ENCODE assay signal across 9 cellular contexts in genomic region chr6:93721386-93722048, GRCh38.
DNase-seq lines count a peak whose midpoint lies in the region; ATAC-seq, FAIRE-seq and TF ChIP-seq lines count a peak whose summit lies in the region.
"Had no signal": no experiment of that assay in that cellular context is flagged by ENCODE, and none has a peak within 500 bp of the region (broad histone marks: within the 10 kb centered on the region; RNA-seq: fewer than 3 reads in every experiment).

No MANE protein-coding gene starts in this region.

- H3K27me3 ChIP-seq in Panc1 (ENCODE audit: control insufficient read depth, insufficient read depth, low read length) = no peaks in the 10 kb centered on the region

- no peak overlapping the region for H3K4me3 Mint-ChIP-seq in stimulated activated memory B cell treated with anti-CD40 and anti-IgM and Interleukin-4, amounts not matched to agents 10 μg/mL and 1 μg/mL and 100 μg/mL, for 72 hours

- no peak for TF ChIP-seq POLR2A in A549 (IDR thresholded peaks at IDR 0.05; ENCODE audit: low read length)

- no peaks in the 10 kb centered on the region for H3K36me3 ChIP-seq in Panc1 (ENCODE audit: control insufficient read depth, insufficient read depth, low read length)

- H3K4me2 ChIP-seq in A549 = no peak overlapping the region

- TF ChIP-seq CTCF in A549 (IDR thresholded peaks at IDR 0.05) (0 out of 3 replicates have a peak, but pooled peaks have one; percentile 9), Panc1 (IDR thresholded peaks at IDR 0.05) (peak; percentile 79)

- TF ChIP-seq EP300 in A549 (IDR thresholded peaks at IDR 0.05) = no peak

- no peak overlapping the region for H3K27ac ChIP-seq in A549
- H3K27ac ChIP-seq in Panc1 (ENCODE audit: low read length) = peak overlapping the region; percentile 63; the same call in 1 of the 2 replicates

- intact Hi-C loops in Panc1 (cut with micrococcal nuclease; ENCODE audit: unreplicated experiment) = loop anchor here (10.0 kb wide), 1 partner anchor 333 kb away; no protein-coding TSS in a partner anchor

- in situ Hi-C loops in Panc1 (cut with HindIII; ENCODE audit: low pct_unique_long_range_greater_than_20kb, low sequenced_read_pairs) = no loop called here

- POLR2A ChIA-PET in A549 (lab: Yijun Ruan, JAX) (no interaction called here), Panc1 (lab: Charles Lee) (no interaction called here)

- no peaks in the 10 kb centered on the region for H3K27me3 Mint-ChIP-seq in stimulated activated memory B cell treated with anti-CD40 and anti-IgM and Interleukin-4, amounts not matched to agents 10 μg/mL and 1 μg/mL and 100 μg/mL, for 72 hours

- H3K9me3 ChIP-seq in A549 = no peaks in the 10 kb centered on the region
- H3K9me3 ChIP-seq in Panc1 (ENCODE audit: control insufficient read depth, insufficient read depth, low read depth, low read length) = peaks cover 2% of the 10 kb centered on the region; the same call in 1 of the 2 replicates

- 31% methylated on average over 3 of the region's 3 CpGs for WGBS in A549 (ENCODE audit: missing lambda C conversion rate)

- no TSS peak for BruUV-seq in Panc1 (replicated peaks; lab: Mats Ljungman, UMichigan)

- DNase-seq in A549 (ENCODE audit: low read depth in 1 of 2, low spot score in 1 of 2) (peak in 1 of 2 experiments; percentile 38), HS-5 (ENCODE audit: low read depth) (peak; percentile 4), Panc1 (ENCODE audit: low read depth, low spot score) (peak; percentile 27), hepatic stellate cell (ENCODE audit: low spot score) (peak; percentile 2), KG1 (lab: John Stamatoyannopoulos, UW) (no peak)
- DNase-seq in effector CD4-positive, alpha-beta T cell = no peak
- DNase-seq in stimulated activated naive CD4-positive, alpha-beta T cell (lab: John Stamatoyannopoulos, UW) = no peak
- DNase-seq: GDM1 had no signal

- CTCF ChIA-PET in A549 (lab: Yijun Ruan, JAX) = no interaction called here
- CTCF ChIA-PET in Panc1 (lab: Charles Lee) = interaction anchor here (0.6 to 0.9 kb wide), 2 partner anchors 330 to 533 kb away, joined by 3 read pairs; no protein-coding TSS in a partner anchor

- TF ChIP-seq RAD21 in A549 (conservative IDR thresholded peaks at IDR 0.05 in 1 of 2, IDR thresholded peaks at IDR 0.05 in 1 of 2) = peak in 1 of 2 experiments; percentile 37; a peak in 1 of 5 replicates

- no peak for FAIRE-seq in A549 (lab: Jason Lieb, UNC)

- H3K36me3 Mint-ChIP-seq in stimulated activated memory B cell treated with anti-CD40 and anti-IgM and Interleukin-4, amounts not matched to agents 10 μg/mL and 1 μg/mL and 100 μg/mL, for 72 hours = no peaks in the 10 kb centered on the region

- no peaks in the 10 kb centered on the region for H3K4me1 Mint-ChIP-seq in stimulated activated memory B cell treated with anti-CD40 and anti-IgM and Interleukin-4, amounts not matched to agents 10 μg/mL and 1 μg/mL and 100 μg/mL, for 72 hours

- H3K4me1 ChIP-seq in A549 = no peaks in the 10 kb centered on the region
- no peaks in the 10 kb centered on the region; the same call in 1 of the 2 replicates for H3K4me1 ChIP-seq in Panc1 (ENCODE audit: control insufficient read depth, insufficient read depth, low read length)

- ATAC-seq in A549 (peak in 1 of 2 experiments; percentile 40; a peak in 2 of 6 replicates), Panc1 (peak; percentile 82)
- ATAC-seq in stimulated activated memory B cell treated with anti-CD40 and anti-IgM and Interleukin-4, amounts not matched to agents 10 μg/mL and 1 μg/mL and 100 μg/mL, for 72 hours = no peak

- no peak overlapping the region for H3K27ac Mint-ChIP-seq in stimulated activated memory B cell treated with anti-CD40 and anti-IgM and Interleukin-4, amounts not matched to agents 10 μg/mL and 1 μg/mL and 100 μg/mL, for 72 hours

- H3K9me3 Mint-ChIP-seq in stimulated activated memory B cell treated with anti-CD40 and anti-IgM and Interleukin-4, amounts not matched to agents 10 μg/mL and 1 μg/mL and 100 μg/mL, for 72 hours = no peaks in the 10 kb centered on the region

- no peak overlapping the region for H3K4me3 ChIP-seq in A549
- H3K4me3 ChIP-seq in Panc1 (ENCODE audit: low read depth in 2 of 2, low read length in 2 of 2) = no peak overlapping the region

TF ChIP-seq in A549, 52 proteins besides CTCF, POLR2A, EP300 and RAD21:
- TF ChIP-seq TP53 (CRISPR knock-in tag; IDR thresholded peaks at IDR 0.05) (no peak), ATOH8 (CRISPR knock-in tag; IDR thresholded peaks at IDR 0.05; ENCODE audit: low read depth) (no peak), JUNB (IDR thresholded peaks at IDR 0.05) (no peak), KDM1A (IDR thresholded peaks at IDR 0.05; ENCODE audit: low read depth) (no peak), CHD2 (IDR thresholded peaks at IDR 0.05; ENCODE audit: low read length, partially characterized antibody) (no peak), MYC (IDR thresholded peaks at IDR 0.05; ENCODE audit: borderline replicate concordance, low read length) (no peak), USF2 (IDR thresholded peaks at IDR 0.05) (no peak), CBX8 (IDR thresholded peaks at IDR 0.05) (no peak), HOXB13 (CRISPR knock-in tag; IDR thresholded peaks at IDR 0.05; ENCODE audit: low read depth) (no peak), TFCP2L1 (CRISPR knock-in tag; IDR thresholded peaks at IDR 0.05) (no peak), RARB (CRISPR knock-in tag; IDR thresholded peaks at IDR 0.05) (no peak), MAFK (IDR thresholded peaks at IDR 0.05; ENCODE audit: partially characterized antibody) (no peak), GATA3 (IDR thresholded peaks at IDR 0.05; ENCODE audit: borderline replicate concordance) (no peak)
TF ChIP-seq in A549: peak in this region for 0.

Comparison
In these comparisons a context has a peak if more than half of its experiments do, and no peak if none do; other contexts are left out.
1. DNase-seq: peak in HS-5 (single experiment), Panc1 (single experiment) and hepatic stellate cell (single experiment); none in effector CD4-positive, alpha-beta T cell (single experiment), KG1 (single experiment) and stimulated activated naive CD4-positive, alpha-beta T cell (0 of 6).